In the genomic region with DNA sequence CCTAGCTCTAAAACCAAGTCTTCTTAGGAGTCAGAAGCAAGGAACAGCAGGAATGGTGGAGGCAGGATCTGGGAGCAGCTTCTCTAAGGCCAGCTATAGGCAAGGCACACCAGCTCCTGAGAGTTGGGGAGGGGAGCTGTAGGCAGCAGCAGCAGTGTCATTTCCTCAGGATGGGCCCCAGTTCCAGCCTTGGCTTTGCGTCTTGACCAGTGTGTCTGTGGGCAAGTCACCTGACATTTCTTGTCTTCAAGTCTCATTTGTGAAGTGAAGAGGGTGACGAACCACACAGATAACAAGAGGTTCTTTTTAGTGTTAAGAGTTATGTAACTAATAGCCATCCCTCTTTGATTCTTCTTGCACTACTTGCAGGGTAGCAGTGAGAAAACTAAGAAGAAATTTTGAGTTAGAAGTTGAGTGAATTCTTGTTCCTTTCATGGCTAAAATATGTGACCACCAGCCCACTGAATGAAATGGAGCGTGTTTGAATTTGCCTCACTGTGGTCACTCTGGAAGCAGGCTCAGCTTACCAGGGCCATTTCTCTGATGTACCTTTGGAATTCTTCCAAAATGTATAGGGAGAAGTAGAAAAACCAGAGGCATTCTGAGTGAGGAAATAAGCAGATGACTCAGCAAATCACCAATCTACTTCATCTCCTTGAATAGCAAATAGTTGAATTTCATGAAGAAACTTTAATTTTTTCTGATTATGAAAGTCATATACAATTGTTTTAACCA, we compare ENCODE assay signal across 10 cellular contexts. TPM values are rescaled to one million over a fixed set of nuclear protein-coding genes. Genes with fewer than 3 reads are reported as not detected.
A peak's percentile ranks its signal among the peaks of the same experiment; 100 is the strongest.
DNase-seq lines count a peak whose midpoint lies in the region; ATAC-seq and TF ChIP-seq lines count a peak whose summit lies in the region.
"Had no signal": no experiment of that assay in that cellular context is flagged by ENCODE, and none has a peak within 500 bp of the region (broad histone marks: within the 10 kb centered on the region; RNA-seq: fewer than 3 reads in every experiment).

No MANE protein-coding gene starts in this region.

- H3K4me3 ChIP-seq in cardiac fibroblast (replicated peaks in 1 of 2; ENCODE audit: low read depth in 2 of 2, low read length in 2 of 2) (no peak overlapping the region), BE2C (ENCODE audit: low read depth, low read length) (no peak overlapping the region)

- no peaks in the 10 kb centered on the region for H3K27me3 ChIP-seq in BE2C

- DNase-seq in DMS53 treated with DMSO at 0.1 percent for 48 hours (lab: John Stamatoyannopoulos, UW; ENCODE audit: unreplicated experiment) (peak; percentile 5), NCI-H460 (ENCODE audit: extremely low read depth, low read depth) (peak; percentile 41), cardiac fibroblast (ENCODE audit: low read depth in 2 of 2) (peak; percentile 75 to 78), myocyte (ENCODE audit: low read depth) (peak; percentile 19), SIG-M5 treated with dmso at 0.1 percent for 504 hours (lab: John Stamatoyannopoulos, UW; ENCODE audit: unreplicated experiment) (no peak), BE2C (no peak)
- DNase-seq: activated gamma-delta T cell, NCI-H1930 had no signal

- peaks cover 33% of the 10 kb centered on the region for H3K36me3 ChIP-seq in BE2C

- ATAC-seq in GM21786 (IDR thresholded peaks at IDR 0.05; ENCODE audit: unreplicated experiment) = no peak
- ATAC-seq in GM21381 (IDR thresholded peaks at IDR 0.05; ENCODE audit: unreplicated experiment) = no peak

- no peak for TF ChIP-seq CTCF in cardiac fibroblast (IDR thresholded peaks at IDR 0.05; ENCODE audit: low read depth, low read length)
- no peak for TF ChIP-seq CTCF in BE2C (IDR thresholded peaks at IDR 0.05; ENCODE audit: low read depth, low read length)

- no peaks in the 10 kb centered on the region for H3K9me3 ChIP-seq in BE2C

- H3K4me1 ChIP-seq in BE2C = peaks cover 37% of the 10 kb centered on the region

RNA-seq across cellular contexts. Expression of gene RHOBTB3, which starts 42.4 kb away (rescaled TPM):
- total RNA-seq in NCI-H460 (2014; rRNA removed; shearing (Covaris generic)) = 148 and 149 TPM in 2 replicates
- 83.1 and 99.6 TPM in 2 replicates for polyA plus RNA-seq in NCI-H460 (2014; cell fraction: nucleus; rRNA removed)
- 223 and 309 TPM in 2 replicates for total RNA-seq in myocyte
- 45.2 TPM for polyA plus RNA-seq in myocyte (2012)
- 119 TPM for polyA plus RNA-seq in BE2C (2012; ENCODE audit: insufficient read depth, insufficient read length, low read depth)

RNA-seq across cellular contexts. Expression of gene GLRX, which starts 49.0 kb away (rescaled TPM):
- 352 and 470 TPM in 2 replicates for total RNA-seq in NCI-H460 (2014; rRNA removed; shearing (Covaris generic))
- polyA plus RNA-seq in NCI-H460 (2014; cell fraction: nucleus; rRNA removed) = 176 and 194 TPM in 2 replicates
- 169 and 223 TPM in 2 replicates for total RNA-seq in myocyte
- polyA plus RNA-seq in myocyte (2012) = 276 TPM
- polyA plus RNA-seq in BE2C (2012; ENCODE audit: insufficient read depth, insufficient read length, low read depth) = 41.7 TPM

Comparison
In these comparisons a context has a peak if more than half of its experiments do, and no peak if none do; other contexts are left out.
1. DNase-seq: peak in DMS53 treated with DMSO at 0.1 percent for 48 hours (single experiment), NCI-H460 (single experiment), cardiac fibroblast (2 of 2) and myocyte (single experiment); none in SIG-M5 treated with dmso at 0.1 percent for 504 hours (single experiment) and BE2C (single experiment).